Comparison of ENCODE assay signal across 1 cellular context in genomic region chr2:152717242-152718046, GRCh38.
A peak's percentile ranks its signal among the peaks of the same experiment; 100 is the strongest.
TF ChIP-seq lines count a peak whose summit lies in the region.

PRPF40A (minus strand) TSS chr2:152717461; CDS start chr2:152717439, 22 bp downstream.

TF ChIP-seq in K562, 482 proteins besides CTCF, POLR2A, EP300 and RAD21 (continued from another document and continues in another):
- peak in 1 of 2 experiments; percentile 3; a peak in 1 of 4 replicates for TF ChIP-seq ZMIZ1 (IDR thresholded peaks at IDR 0.05; ENCODE audit: low read depth in 2 of 2, low read length in 2 of 2)
- no peak for TF ChIP-seq ZNF75A (CRISPR knock-in tag; IDR thresholded peaks at IDR 0.05)
- TF ChIP-seq MXD1 (CRISPR knock-in tag; IDR thresholded peaks at IDR 0.05; ENCODE audit: borderline replicate concordance, poor library complexity, severe bottlenecking): no peak
- no peak for TF ChIP-seq ZKSCAN1 (IDR thresholded peaks at IDR 0.05; ENCODE audit: low read depth, low read length)
- TF ChIP-seq HDAC6 (IDR thresholded peaks at IDR 0.05; ENCODE audit: low read depth, low read length): no peak
- no peak for TF ChIP-seq ZNF212 (CRISPR knock-in tag; IDR thresholded peaks at IDR 0.05)
- no peak for TF ChIP-seq ZNF431 (CRISPR knock-in tag; IDR thresholded peaks at IDR 0.05)
- no peak for TF ChIP-seq ZNF165 (CRISPR knock-in tag; IDR thresholded peaks at IDR 0.05; ENCODE audit: borderline replicate concordance)
- TF ChIP-seq U2AF2 (optimal IDR thresholded peaks at IDR 0.05; ENCODE audit: low read depth, low read length): no peak
- TF ChIP-seq SMAD1 (IDR thresholded peaks at IDR 0.05; ENCODE audit: low read depth, low read length, partially characterized antibody): no peak
- TF ChIP-seq ATF6 (CRISPR knock-in tag; IDR thresholded peaks at IDR 0.05): no peak
- no peak for TF ChIP-seq HDAC8 (tag; IDR thresholded peaks at IDR 0.05)
- TF ChIP-seq POLR2B (IDR thresholded peaks at IDR 0.05; ENCODE audit: low read depth, partially characterized antibody): peak; percentile 84
- peak in 1 of 2 experiments; percentile 17 for TF ChIP-seq E2F6 (IDR thresholded peaks at IDR 0.05; ENCODE audit: borderline replicate concordance in 1 of 2, extremely low read depth in 1 of 2, insufficient read depth in 1 of 2, insufficient read length in 1 of 2, low read depth in 1 of 2, low read length in 1 of 2, poor library complexity in 1 of 2, severe bottlenecking in 1 of 2)
- no peak for TF ChIP-seq ZNF717 (CRISPR knock-in tag; IDR thresholded peaks at IDR 0.05)
- no peak for TF ChIP-seq NFE2L1 (tag; IDR thresholded peaks at IDR 0.05; ENCODE audit: borderline replicate concordance, low read depth)
- TF ChIP-seq ZNF79 (CRISPR knock-in tag; IDR thresholded peaks at IDR 0.05; ENCODE audit: low read depth): no peak
- TF ChIP-seq PHB2 (IDR thresholded peaks at IDR 0.05; ENCODE audit: low read depth): no peak
- no peak for TF ChIP-seq ATF2 (CRISPR knock-in tag; IDR thresholded peaks at IDR 0.05)
- peak; percentile 93 for TF ChIP-seq PHF20 (IDR thresholded peaks at IDR 0.05; ENCODE audit: partially characterized antibody)
- TF ChIP-seq XRCC4 (IDR thresholded peaks at IDR 0.05; ENCODE audit: extremely low read depth, insufficient read depth, insufficient read length): no peak
- peak; percentile 97 for TF ChIP-seq ZFX (CRISPR knock-in tag; IDR thresholded peaks at IDR 0.05)
- 0 out of 4 replicates have a peak, but pooled peaks of 1 of the 2 experiments have one; percentile 46 for TF ChIP-seq MLX (CRISPR knock-in tag; conservative IDR thresholded peaks at IDR 0.05)
- 0 out of 2 replicates have a peak, but pooled peaks have one; percentile 30 for TF ChIP-seq JUN (IDR thresholded peaks at IDR 0.05; ENCODE audit: borderline replicate concordance, low read depth, low read length)
- TF ChIP-seq JUN (CRISPR knock-in tag; IDR thresholded peaks at IDR 0.05; ENCODE audit: borderline replicate concordance): 0 out of 2 replicates have a peak, but pooled peaks have one; percentile 33
- TF ChIP-seq BACH1 (tag; IDR thresholded peaks at IDR 0.05): no peak
- TF ChIP-seq ZNF124 (CRISPR knock-in tag; IDR thresholded peaks at IDR 0.05): no peak
- TF ChIP-seq CBX2 (IDR thresholded peaks at IDR 0.05; ENCODE audit: insufficient read depth, low read length, poor library complexity, severe bottlenecking): no peak
- no peak for TF ChIP-seq ZC3H4 (CRISPR knock-in tag; IDR thresholded peaks at IDR 0.05; ENCODE audit: borderline replicate concordance)
- TF ChIP-seq ZNF766 (CRISPR knock-in tag; conservative IDR thresholded peaks at IDR 0.05): no peak
- no peak for TF ChIP-seq PTTG1 (tag; IDR thresholded peaks at IDR 0.05; ENCODE audit: low read depth)
- TF ChIP-seq EHMT2 (IDR thresholded peaks at IDR 0.05): no peak
- TF ChIP-seq KHSRP (IDR thresholded peaks at IDR 0.05): no peak
- no peak; a peak in 1 of 4 replicates for TF ChIP-seq FOXK2 (conservative IDR thresholded peaks at IDR 0.05 in 1 of 2, IDR thresholded peaks at IDR 0.05 in 1 of 2; ENCODE audit: low read depth in 2 of 2)
- TF ChIP-seq ZC3H8 (IDR thresholded peaks at IDR 0.05): no peak
- peak; percentile 99 for TF ChIP-seq ZNF740 (CRISPR knock-in tag; IDR thresholded peaks at IDR 0.05)
- peak in 1 of 2 experiments; percentile 98; a peak in 2 of 4 replicates for TF ChIP-seq ZNF740 (tag; IDR thresholded peaks at IDR 0.05)
- no peak for TF ChIP-seq SMAD2 (IDR thresholded peaks at IDR 0.05; ENCODE audit: low read depth, low read length)
- TF ChIP-seq ZBTB26 (CRISPR knock-in tag; IDR thresholded peaks at IDR 0.05): no peak
- peak; percentile 40; the same call in 1 of the 2 replicates for TF ChIP-seq E2F3 (CRISPR knock-in tag; IDR thresholded peaks at IDR 0.05)
- peak; percentile 68; the same call in 1 of the 2 replicates for TF ChIP-seq HLTF (IDR thresholded peaks at IDR 0.05)
- TF ChIP-seq CAMTA2 (CRISPR knock-in tag; conservative IDR thresholded peaks at IDR 0.05): 0 out of 2 replicates have a peak, but pooled peaks have one; percentile 59
- TF ChIP-seq ELK3 (CRISPR knock-in tag; IDR thresholded peaks at IDR 0.05): no peak; the same call in 1 of the 2 replicates
- TF ChIP-seq ZBTB7A (IDR thresholded peaks at IDR 0.05; ENCODE audit: borderline replicate concordance, control insufficient read depth, low read depth, low read length): no peak
- no peak for TF ChIP-seq SRSF3 (IDR thresholded peaks at IDR 0.05; ENCODE audit: insufficient read depth, low read length)
- no peak for TF ChIP-seq BRF1 (IDR thresholded peaks at IDR 0.05; ENCODE audit: borderline replicate concordance, extremely low read depth, insufficient read length)
- no peak for TF ChIP-seq CBFA2T3 (IDR thresholded peaks at IDR 0.05)
- no peak for TF ChIP-seq GABPB2 (CRISPR knock-in tag; conservative IDR thresholded peaks at IDR 0.05)
- TF ChIP-seq HNRNPUL1 (IDR thresholded peaks at IDR 0.05; ENCODE audit: low read length): no peak
- TF ChIP-seq SMARCE1 (IDR thresholded peaks at IDR 0.05): no peak
- TF ChIP-seq HDAC2 (IDR thresholded peaks at IDR 0.05): peak; percentile 7; the same call in 1 of the 2 replicates
- TF ChIP-seq IRF9 (tag; IDR thresholded peaks at IDR 0.05): no peak
- peak; percentile 24; the same call in 1 of the 2 replicates for TF ChIP-seq ZNF644 (tag; IDR thresholded peaks at IDR 0.05; ENCODE audit: low read depth)
- no peak for TF ChIP-seq THRB (CRISPR knock-in tag; conservative IDR thresholded peaks at IDR 0.05)
- TF ChIP-seq POLR2AphosphoS2 (IDR thresholded peaks at IDR 0.05; ENCODE audit: low read length): no peak; the same call in 1 of the 2 replicates
- no peak for TF ChIP-seq NBN (IDR thresholded peaks at IDR 0.05; ENCODE audit: low read depth)
- no peak for TF ChIP-seq SIRT6 (IDR thresholded peaks at IDR 0.05; ENCODE audit: low read depth, low read length)
- no peak for TF ChIP-seq NCOA2 (IDR thresholded peaks at IDR 0.05; ENCODE audit: partially characterized antibody in 2 of 2)
